1 cellular context compared by ENCODE assay signal in genomic region chr13:46552302-46552680, GRCh38.
TF ChIP-seq lines count a peak whose summit lies in the region.

No MANE protein-coding gene starts in this region.

TF ChIP-seq in GM12878, 131 proteins besides CTCF, POLR2A, EP300 and RAD21 (continued from another document):
- TF ChIP-seq MYB (IDR thresholded peaks at IDR 0.05; ENCODE audit: borderline replicate concordance, low read depth, low read length) (no peak), FOXM1 (IDR thresholded peaks at IDR 0.05; ENCODE audit: low read depth, low read length) (no peak), BCLAF1 (IDR thresholded peaks at IDR 0.05) (no peak), DPF2 (IDR thresholded peaks at IDR 0.05) (no peak), YY1 (IDR thresholded peaks at IDR 0.05; ENCODE audit: low read depth, low read length) (no peak)
